ENCODE assay signal across 7 cellular contexts in genomic region chr10:79525049-79525710, GRCh38.
DNase-seq lines count a peak whose midpoint lies in the region; ATAC-seq and TF ChIP-seq lines count a peak whose summit lies in the region.
"Not testable (repeated sequence)": the region's sequence is repeated elsewhere in the genome, so short reads cannot be mapped to it uniquely, and the experiment has no call there.

No MANE protein-coding gene starts in this region.

- not testable (repeated sequence) for H3K4me3 ChIP-seq in WERI-Rb-1 (ENCODE audit: low read depth, low read length)

- DNase-seq in WERI-Rb-1, result peak; percentile 85

- H3K27me3 ChIP-seq in WERI-Rb-1 (ENCODE audit: insufficient read depth, low read depth, severe bottlenecking), result not testable (repeated sequence)

- peak overlapping the region; percentile 85 for H3K27ac ChIP-seq in WERI-Rb-1

- ATAC-seq in GM18861 (IDR thresholded peaks at IDR 0.05; ENCODE audit: unreplicated experiment) (peak; percentile 91), GM19395 (IDR thresholded peaks at IDR 0.05; ENCODE audit: unreplicated experiment) (peak; percentile 93), GM21528 (IDR thresholded peaks at IDR 0.05; ENCODE audit: low FRiP score, unreplicated experiment) (peak; percentile 83), HG02763 (IDR thresholded peaks at IDR 0.05; ENCODE audit: unreplicated experiment) (peak; percentile 86), HG03064 (IDR thresholded peaks at IDR 0.05; ENCODE audit: low read depth, unreplicated experiment) (peak; percentile 94), HG03439 (IDR thresholded peaks at IDR 0.05; ENCODE audit: unreplicated experiment) (peak; percentile 65)

- H3K9me3 ChIP-seq in WERI-Rb-1 (ENCODE audit: severe bottlenecking), result not testable (repeated sequence)

- not testable (repeated sequence) for TF ChIP-seq CTCF in WERI-Rb-1 (IDR thresholded peaks at IDR 0.05; ENCODE audit: low read depth, low read length)

- H3K36me3 ChIP-seq in WERI-Rb-1, result not testable (repeated sequence)
